In the genomic region with DNA sequence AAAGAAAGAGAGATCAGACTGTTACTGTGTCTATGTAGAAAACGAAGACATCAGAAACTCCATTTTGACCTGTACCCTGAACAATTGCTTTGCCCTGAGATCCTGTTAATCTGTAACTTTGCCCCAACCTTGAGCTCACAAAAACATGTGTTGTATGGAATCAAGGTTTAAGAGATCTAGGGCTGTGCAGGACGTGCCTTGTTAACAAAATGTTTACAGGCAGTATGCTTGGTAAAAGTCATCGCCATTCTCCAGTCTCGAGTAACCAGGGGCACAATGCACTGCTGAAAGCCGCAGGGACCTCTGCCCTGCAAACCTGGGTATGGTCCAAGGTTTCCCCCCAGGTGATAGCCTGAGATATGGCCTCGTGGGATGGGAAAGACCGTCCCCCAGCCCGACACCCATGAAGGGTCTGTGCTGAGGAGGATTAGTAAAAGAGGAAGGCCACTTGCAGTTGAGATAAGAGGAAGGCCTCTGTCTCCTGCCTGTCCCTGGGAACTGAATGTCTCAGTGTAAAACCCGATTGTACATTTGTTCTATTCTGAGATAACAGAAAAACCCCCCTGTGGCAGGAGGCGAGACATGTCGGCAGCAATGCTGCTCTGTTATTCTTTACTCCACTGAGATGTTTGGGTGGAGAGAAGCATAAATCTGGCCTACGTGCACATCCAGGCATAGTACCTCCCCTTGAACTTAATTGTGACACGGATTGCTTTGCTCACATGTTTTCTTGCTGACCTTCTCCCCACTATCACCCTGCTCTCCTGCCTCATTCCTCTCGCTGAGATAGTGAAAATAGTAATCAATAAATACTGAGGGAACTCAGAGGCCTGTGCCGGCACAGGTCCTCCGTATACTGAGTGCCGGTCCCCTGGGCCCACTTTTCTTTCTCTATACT, we compare ENCODE assay signal across 1 cellular context.
TF ChIP-seq lines count a peak whose summit lies in the region.

No MANE protein-coding gene starts in this region.

TF ChIP-seq in HepG2, 621 proteins besides CTCF, POLR2A, EP300 and RAD21 (continued from another document):
- TF ChIP-seq SAP130 (CRISPR knock-in tag; IDR thresholded peaks at IDR 0.05; ENCODE audit: low read depth) (peak; percentile 35; the same call in 1 of the 2 replicates), ZFP37 (CRISPR knock-in tag; IDR thresholded peaks at IDR 0.05; ENCODE audit: borderline replicate concordance) (0 out of 2 replicates have a peak, but pooled peaks have one; percentile 30), ZNF790 (CRISPR knock-in tag; IDR thresholded peaks at IDR 0.05; ENCODE audit: borderline replicate concordance) (peak; percentile 37; the same call in 1 of the 2 replicates), GATAD2A (CRISPR knock-in tag; IDR thresholded peaks at IDR 0.05) (peak; percentile 29), IRF9 (CRISPR knock-in tag; IDR thresholded peaks at IDR 0.05; ENCODE audit: borderline replicate concordance) (peak; percentile 42; the same call in 1 of the 2 replicates), ZNF605 (CRISPR knock-in tag; IDR thresholded peaks at IDR 0.05) (0 out of 2 replicates have a peak, but pooled peaks have one; percentile 26), ZNF503 (CRISPR knock-in tag; IDR thresholded peaks at IDR 0.05) (peak; percentile 68; the same call in 1 of the 2 replicates), ZNF350 (CRISPR knock-in tag; IDR thresholded peaks at IDR 0.05; ENCODE audit: borderline replicate concordance, low read depth) (0 out of 2 replicates have a peak, but pooled peaks have one; percentile 32), ARNTL (CRISPR knock-in tag; IDR thresholded peaks at IDR 0.05) (peak; percentile 80; the same call in 1 of the 2 replicates), PHF8 (CRISPR knock-in tag; IDR thresholded peaks at IDR 0.05) (peak; percentile 36; the same call in 1 of the 2 replicates), ZNF501 (CRISPR knock-in tag; IDR thresholded peaks at IDR 0.05) (peak; percentile 65), SALL1 (CRISPR knock-in tag; IDR thresholded peaks at IDR 0.05) (peak; percentile 47), ZNF331 (CRISPR knock-in tag; IDR thresholded peaks at IDR 0.05) (0 out of 2 replicates have a peak, but pooled peaks have one; percentile 17), TBX2 (CRISPR knock-in tag; IDR thresholded peaks at IDR 0.05; ENCODE audit: borderline replicate concordance) (peak; percentile 49; the same call in 1 of the 2 replicates), TFE3 (CRISPR knock-in tag; IDR thresholded peaks at IDR 0.05) (peak; percentile 80; the same call in 1 of the 2 replicates), SKI (IDR thresholded peaks at IDR 0.05; ENCODE audit: partially characterized antibody) (peak; percentile 50), RXRA (CRISPR knock-in tag; IDR thresholded peaks at IDR 0.05) (peak; percentile 62; the same call in 1 of the 2 replicates), SP5 (CRISPR knock-in tag; IDR thresholded peaks at IDR 0.05; ENCODE audit: borderline replicate concordance, low read depth) (peak; percentile 78), ZNF772 (CRISPR knock-in tag; IDR thresholded peaks at IDR 0.05) (0 out of 2 replicates have a peak, but pooled peaks have one; percentile 30), NCOR1 (IDR thresholded peaks at IDR 0.05; ENCODE audit: borderline replicate concordance, low read length) (peak; percentile 23; the same call in 1 of the 2 replicates), SOX5 (CRISPR knock-in tag; IDR thresholded peaks at IDR 0.05; ENCODE audit: borderline replicate concordance) (peak; percentile 77; the same call in 1 of the 2 replicates), MIER3 (CRISPR knock-in tag; IDR thresholded peaks at IDR 0.05; ENCODE audit: borderline replicate concordance) (peak; percentile 68; the same call in 1 of the 2 replicates), ZNF205 (CRISPR knock-in tag; IDR thresholded peaks at IDR 0.05) (0 out of 2 replicates have a peak, but pooled peaks have one; percentile 18)
- TF ChIP-seq, protein P1, sequence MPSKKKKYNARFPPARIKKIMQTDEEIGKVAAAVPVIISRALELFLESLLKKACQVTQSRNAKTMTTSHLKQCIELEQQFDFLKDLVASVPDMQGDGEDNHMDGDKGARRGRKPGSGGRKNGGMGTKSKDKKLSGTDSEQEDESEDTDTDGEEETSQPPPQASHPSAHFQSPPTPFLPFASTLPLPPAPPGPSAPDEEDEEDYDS (CRISPR knock-in tag; IDR thresholded peaks at IDR 0.05): peak; percentile 73
- TF ChIP-seq, protein P2, sequence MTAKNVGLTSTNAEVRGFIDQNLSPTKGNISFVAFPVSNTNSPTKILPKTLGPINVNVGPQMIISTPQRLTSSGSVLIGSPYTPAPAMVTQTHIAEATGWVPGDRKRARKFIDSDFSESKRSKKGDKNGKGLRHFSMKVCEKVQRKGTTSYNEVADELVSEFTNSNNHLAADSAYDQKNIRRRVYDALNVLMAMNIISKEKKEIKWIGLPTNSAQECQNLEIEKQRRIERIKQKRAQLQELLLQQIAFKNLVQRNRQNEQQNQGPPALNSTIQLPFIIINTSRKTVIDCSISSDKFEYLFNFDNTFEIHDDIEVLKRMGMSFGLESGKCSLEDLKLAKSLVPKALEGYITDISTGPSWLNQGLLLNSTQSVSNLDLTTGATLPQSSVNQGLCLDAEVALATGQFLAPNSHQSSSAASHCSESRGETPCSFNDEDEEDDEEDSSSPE (CRISPR knock-in tag; IDR thresholded peaks at IDR 0.05): 0 out of 2 replicates have a peak, but pooled peaks have one; percentile 3
- TF ChIP-seq, protein P3, sequence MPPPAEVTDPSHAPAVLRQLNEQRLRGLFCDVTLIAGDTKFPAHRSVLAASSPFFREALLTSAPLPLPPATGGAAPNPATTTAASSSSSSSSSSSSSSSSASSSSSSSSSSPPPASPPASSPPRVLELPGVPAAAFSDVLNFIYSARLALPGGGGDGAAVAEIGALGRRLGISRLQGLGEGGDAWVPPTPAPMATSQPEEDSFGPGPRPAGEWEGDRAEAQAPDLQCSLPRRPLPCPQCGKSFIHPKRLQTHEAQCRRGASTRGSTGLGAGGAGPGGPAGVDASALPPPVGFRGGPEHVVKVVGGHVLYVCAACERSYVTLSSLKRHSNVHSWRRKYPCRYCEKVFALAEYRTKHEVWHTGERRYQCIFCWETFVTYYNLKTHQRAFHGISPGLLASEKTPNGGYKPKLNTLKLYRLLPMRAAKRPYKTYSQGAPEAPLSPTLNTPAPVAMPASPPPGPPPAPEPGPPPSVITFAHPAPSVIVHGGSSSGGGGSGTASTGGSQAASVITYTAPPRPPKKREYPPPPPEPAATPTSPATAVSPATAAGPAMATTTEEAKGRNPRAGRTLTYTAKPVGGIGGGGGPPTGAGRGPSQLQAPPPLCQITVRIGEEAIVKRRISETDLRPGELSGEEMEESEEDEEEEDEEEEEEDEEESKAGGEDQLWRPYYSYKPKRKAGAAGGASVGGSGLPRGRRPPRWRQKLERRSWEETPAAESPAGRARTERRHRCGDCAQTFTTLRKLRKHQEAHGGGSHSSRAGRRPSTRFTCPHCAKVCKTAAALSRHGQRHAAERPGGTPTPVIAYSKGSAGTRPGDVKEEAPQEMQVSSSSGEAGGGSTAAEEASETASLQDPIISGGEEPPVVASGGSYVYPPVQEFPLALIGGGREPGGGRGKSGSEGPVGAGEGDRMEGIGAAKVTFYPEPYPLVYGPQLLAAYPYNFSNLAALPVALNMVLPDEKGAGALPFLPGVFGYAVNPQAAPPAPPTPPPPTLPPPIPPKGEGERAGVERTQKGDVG (CRISPR knock-in tag; IDR thresholded peaks at IDR 0.05; ENCODE audit: borderline replicate concordance): 0 out of 2 replicates have a peak, but pooled peaks have one; percentile 25
- TF ChIP-seq, protein P4, sequence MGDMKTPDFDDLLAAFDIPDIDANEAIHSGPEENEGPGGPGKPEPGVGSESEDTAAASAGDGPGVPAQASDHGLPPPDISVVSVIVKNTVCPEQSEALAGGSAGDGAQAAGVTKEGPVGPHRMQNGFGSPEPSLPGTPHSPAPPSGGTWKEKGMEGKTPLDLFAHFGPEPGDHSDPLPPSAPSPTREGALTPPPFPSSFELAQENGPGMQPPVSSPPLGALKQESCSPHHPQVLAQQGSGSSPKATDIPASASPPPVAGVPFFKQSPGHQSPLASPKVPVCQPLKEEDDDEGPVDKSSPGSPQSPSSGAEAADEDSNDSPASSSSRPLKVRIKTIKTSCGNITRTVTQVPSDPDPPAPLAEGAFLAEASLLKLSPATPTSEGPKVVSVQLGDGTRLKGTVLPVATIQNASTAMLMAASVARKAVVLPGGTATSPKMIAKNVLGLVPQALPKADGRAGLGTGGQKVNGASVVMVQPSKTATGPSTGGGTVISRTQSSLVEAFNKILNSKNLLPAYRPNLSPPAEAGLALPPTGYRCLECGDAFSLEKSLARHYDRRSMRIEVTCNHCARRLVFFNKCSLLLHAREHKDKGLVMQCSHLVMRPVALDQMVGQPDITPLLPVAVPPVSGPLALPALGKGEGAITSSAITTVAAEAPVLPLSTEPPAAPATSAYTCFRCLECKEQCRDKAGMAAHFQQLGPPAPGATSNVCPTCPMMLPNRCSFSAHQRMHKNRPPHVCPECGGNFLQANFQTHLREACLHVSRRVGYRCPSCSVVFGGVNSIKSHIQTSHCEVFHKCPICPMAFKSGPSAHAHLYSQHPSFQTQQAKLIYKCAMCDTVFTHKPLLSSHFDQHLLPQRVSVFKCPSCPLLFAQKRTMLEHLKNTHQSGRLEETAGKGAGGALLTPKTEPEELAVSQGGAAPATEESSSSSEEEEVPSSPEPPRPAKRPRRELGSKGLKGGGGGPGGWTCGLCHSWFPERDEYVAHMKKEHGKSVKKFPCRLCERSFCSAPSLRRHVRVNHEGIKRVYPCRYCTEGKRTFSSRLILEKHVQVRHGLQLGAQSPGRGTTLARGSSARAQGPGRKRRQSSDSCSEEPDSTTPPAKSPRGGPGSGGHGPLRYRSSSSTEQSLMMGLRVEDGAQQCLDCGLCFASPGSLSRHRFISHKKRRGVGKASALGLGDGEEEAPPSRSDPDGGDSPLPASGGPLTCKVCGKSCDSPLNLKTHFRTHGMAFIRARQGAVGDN (CRISPR knock-in tag; IDR thresholded peaks at IDR 0.05): peak; percentile 72
